16 cellular contexts compared by ENCODE assay signal in the genomic region with DNA sequence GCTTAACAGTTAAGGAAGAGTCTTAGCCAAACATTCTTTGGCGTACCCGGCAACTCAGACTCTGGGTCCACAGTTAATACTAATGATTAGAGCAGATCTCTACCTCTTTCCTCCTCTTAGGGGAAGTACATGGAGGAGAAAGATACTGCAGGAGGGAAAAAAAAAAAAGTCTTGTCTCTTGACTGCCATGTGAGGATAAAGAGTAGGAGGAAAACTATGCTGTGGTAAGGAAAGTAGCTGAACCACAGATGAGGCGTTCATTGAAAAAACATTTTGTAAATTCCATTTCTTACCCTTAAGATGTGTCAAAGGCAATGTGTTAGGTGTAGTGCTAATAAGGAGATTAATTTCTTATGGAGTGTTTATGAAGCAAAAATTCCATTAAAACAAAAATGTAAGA. TPM values are rescaled to one million over a fixed set of nuclear protein-coding genes. Genes with fewer than 3 reads are reported as not detected.
DNase-seq lines count a peak whose midpoint lies in the region; ATAC-seq and TF ChIP-seq lines count a peak whose summit lies in the region.
"Had no signal": no experiment of that assay in that cellular context is flagged by ENCODE, and none has a peak within 500 bp of the region (broad histone marks: within the 10 kb centered on the region; RNA-seq: fewer than 3 reads in every experiment).

No MANE protein-coding gene starts in this region.

- no peak for ATAC-seq in HG03025 (IDR thresholded peaks at IDR 0.05; ENCODE audit: low FRiP score, unreplicated experiment)
- ATAC-seq: body of pancreas; psoas muscle; stimulated activated naive CD8-positive, alpha-beta T cell treated with anti-CD3 and anti-CD28 coated beads, Interleukin-15, Interleukin-2, amounts not matched to agents 100 U/mL and 50 U/mL, for 24 hours had no signal

- peaks cover 3% of the 10 kb centered on the region for H3K4me1 ChIP-seq in fibroblast of lung (ENCODE audit: control insufficient read depth, extremely low read depth, insufficient read depth, low read length)
- no peaks in the 10 kb centered on the region for H3K4me1 ChIP-seq in effector memory CD4-positive, alpha-beta T cell (ENCODE audit: control insufficient read depth, insufficient read depth, low read length, poor library complexity, severe bottlenecking)
- H3K4me1 ChIP-seq in esophagus muscularis mucosa = no peaks in the 10 kb centered on the region
- H3K4me1 ChIP-seq: psoas muscle, SJCRH30 had no signal

- in situ Hi-C loops in Caki2 (cut with HindIII; ENCODE audit: low pct_unique_long_range_greater_than_20kb, low sequenced_read_pairs) (no loop called here), SK-MEL-5 (cut with HindIII; ENCODE audit: low pct_unique_long_range_greater_than_20kb, low sequenced_read_pairs) (no loop called here)

- WGBS in esophagus muscularis mucosa = 76% methylated on average over 3 of the region's 3 CpGs

- intact Hi-C loops in esophagus muscularis mucosa (cut with DNase I) = no loop called here

- no peak overlapping the region for H3K9ac ChIP-seq in fibroblast of lung (ENCODE audit: insufficient read depth, low read length)

- no peaks in the 10 kb centered on the region for H3K36me3 ChIP-seq in fibroblast of lung (ENCODE audit: control insufficient read depth, insufficient read depth, low read length)
- no peaks in the 10 kb centered on the region for H3K36me3 ChIP-seq in effector memory CD4-positive, alpha-beta T cell (ENCODE audit: control insufficient read depth, insufficient read depth, low read length)
- no peaks in the 10 kb centered on the region for H3K36me3 ChIP-seq in esophagus muscularis mucosa
- H3K36me3 ChIP-seq: SJCRH30 had no signal

- H4K20me1 ChIP-seq in fibroblast of lung (ENCODE audit: control insufficient read depth, extremely low read depth, insufficient read depth, low read length) = no peaks in the 10 kb centered on the region

- H3K9me3 ChIP-seq in fibroblast of lung (ENCODE audit: control insufficient read depth, insufficient read depth, low read depth, low read length) (no peaks in the 10 kb centered on the region), esophagus muscularis mucosa (no peaks in the 10 kb centered on the region)
- no peaks in the 10 kb centered on the region for H3K9me3 ChIP-seq in effector memory CD4-positive, alpha-beta T cell (ENCODE audit: control insufficient read depth, low read length)
- H3K9me3 ChIP-seq: body of pancreas, SJCRH30 had no signal

- H2AFZ ChIP-seq in fibroblast of lung (ENCODE audit: low read length) = peak overlapping the region; percentile 73

- TF ChIP-seq EP300 in esophagus muscularis mucosa (IDR thresholded peaks at IDR 0.05) = no peak

- no peaks in the 10 kb centered on the region for H3K79me2 ChIP-seq in fibroblast of lung (ENCODE audit: control insufficient read depth, insufficient read depth, low read length)

- TF ChIP-seq CTCF in fibroblast of lung (conservative IDR thresholded peaks at IDR 0.05 in 1 of 2, IDR thresholded peaks at IDR 0.05 in 1 of 2; ENCODE audit: low read depth in 1 of 2, low read length in 2 of 2) = no peak
- no peak for TF ChIP-seq CTCF in esophagus muscularis mucosa (IDR thresholded peaks at IDR 0.05)

- H3K4me3 ChIP-seq in fibroblast of lung (replicated peaks in 1 of 4; ENCODE audit: control extremely low read depth in 1 of 4, insufficient read depth in 1 of 4, low read depth in 3 of 4, low read length in 4 of 4) (no peak overlapping the region), esophagus muscularis mucosa (no peak overlapping the region)
- no peak overlapping the region for H3K4me3 ChIP-seq in effector memory CD4-positive, alpha-beta T cell (ENCODE audit: insufficient read depth, low read depth, low read length, poor library complexity, severe bottlenecking)
- H3K4me3 ChIP-seq: body of pancreas, psoas muscle, SJCRH30 had no signal

- peak; percentile 15 for DNase-seq in Caki2 (ENCODE audit: low read depth)
- DNase-seq in SK-MEL-5 (ENCODE audit: low read depth, low spot score) = peak; percentile 61
- DNase-seq in fibroblast of lung (ENCODE audit: low read depth in 2 of 2) = peak; percentile 39 to 98
- DNase-seq in renal cortical epithelial cell (ENCODE audit: low read depth) = peak; percentile 88
- DNase-seq in effector memory CD4-positive, alpha-beta T cell = no peak
- no peak for DNase-seq in esophagus muscularis mucosa (ENCODE audit: extremely low spot score)
- DNase-seq in germinal center (ENCODE audit: low spot score) = no peak
- DNase-seq: activated CD4-positive, alpha-beta T cell treated with anti-CD3 and anti-CD28 coated beads for 1 hour; body of pancreas; CD4-positive, CD25-positive, alpha-beta regulatory T cell; KG1; NCI-H1930; psoas muscle; SJCRH30; stimulated activated naive CD8-positive, alpha-beta T cell treated with anti-CD3 and anti-CD28 coated beads, Interleukin-15, Interleukin-2, amounts not matched to agents 100 U/mL and 50 U/mL, for 24 hours had no signal

- H3K27me3 ChIP-seq in fibroblast of lung (ENCODE audit: control insufficient read depth, insufficient read depth, low read length) (no peaks in the 10 kb centered on the region), esophagus muscularis mucosa (no peaks in the 10 kb centered on the region)
- H3K27me3 ChIP-seq in effector memory CD4-positive, alpha-beta T cell (replicated peaks; ENCODE audit: control insufficient read depth, insufficient read depth, low read length, poor library complexity, severe bottlenecking) = no peaks in the 10 kb centered on the region
- H3K27me3 ChIP-seq: body of pancreas, SJCRH30 had no signal

- H3K27ac ChIP-seq in fibroblast of lung (ENCODE audit: insufficient read depth, low read length) = no peak overlapping the region
- no peak overlapping the region for H3K27ac ChIP-seq in effector memory CD4-positive, alpha-beta T cell (ENCODE audit: insufficient read depth, low read length, poor library complexity, severe bottlenecking)
- H3K27ac ChIP-seq in esophagus muscularis mucosa (replicated peaks in 1 of 4) = no peak overlapping the region
- H3K27ac ChIP-seq: body of pancreas, psoas muscle, SJCRH30 had no signal

- peak overlapping the region; percentile 54 for H3K4me2 ChIP-seq in fibroblast of lung (ENCODE audit: extremely low read depth, insufficient read depth, low read length)

- TF ChIP-seq POLR2A in esophagus muscularis mucosa (IDR thresholded peaks at IDR 0.05; ENCODE audit: low read depth) = no peak

RNA-seq across cellular contexts. Expression of gene MARCKS, which starts 43.9 kb away (rescaled TPM):
- 43.4 and 48.6 TPM in 2 replicates for total RNA-seq in Caki2 (2014; rRNA removed; shearing (Covaris generic); ENCODE audit: low replicate concordance)
- 50.7 and 55.4 TPM in 2 replicates for total RNA-seq in SK-MEL-5 (2014; rRNA removed; shearing (Covaris generic))
- polyA plus RNA-seq in SK-MEL-5 (2015; cell fraction: cytosol; rRNA removed) = 33.0 and 34.1 TPM in 2 replicates
- 11.0 and 15.6 TPM in 2 replicates for polyA plus RNA-seq in SK-MEL-5 (2015; cell fraction: nucleus; rRNA removed)
- total RNA-seq in fibroblast of lung (81.7 and 103 TPM in 2 replicates), renal cortical epithelial cell (74.0 and 94.8 TPM in 2 replicates), esophagus muscularis mucosa (10 to 100 TPM; 19.2 to 32.7 (median 31.2) TPM)
- polyA plus RNA-seq in fibroblast of lung = 115 and 121 TPM in 2 replicates
- polyA plus RNA-seq in fibroblast of lung (2012) = 112 and 129 TPM in 2 replicates
- polyA minus RNA-seq in fibroblast of lung (ENCODE audit: low replicate concordance) = 6.3 and 8.8 TPM in 2 replicates
- total RNA-seq: CD4-positive, CD25-positive, alpha-beta regulatory T cell had no signal

Comparison
In these comparisons a context has a peak if more than half of its experiments do, and no peak if none do; other contexts are left out.
1. DNase-seq: peak in Caki2 (single experiment), SK-MEL-5 (single experiment), fibroblast of lung (2 of 2) and renal cortical epithelial cell (single experiment); none in effector memory CD4-positive, alpha-beta T cell (0 of 3), esophagus muscularis mucosa (single experiment) and germinal center (single experiment).